21 cellular contexts compared by ENCODE assay signal in the genomic region with DNA sequence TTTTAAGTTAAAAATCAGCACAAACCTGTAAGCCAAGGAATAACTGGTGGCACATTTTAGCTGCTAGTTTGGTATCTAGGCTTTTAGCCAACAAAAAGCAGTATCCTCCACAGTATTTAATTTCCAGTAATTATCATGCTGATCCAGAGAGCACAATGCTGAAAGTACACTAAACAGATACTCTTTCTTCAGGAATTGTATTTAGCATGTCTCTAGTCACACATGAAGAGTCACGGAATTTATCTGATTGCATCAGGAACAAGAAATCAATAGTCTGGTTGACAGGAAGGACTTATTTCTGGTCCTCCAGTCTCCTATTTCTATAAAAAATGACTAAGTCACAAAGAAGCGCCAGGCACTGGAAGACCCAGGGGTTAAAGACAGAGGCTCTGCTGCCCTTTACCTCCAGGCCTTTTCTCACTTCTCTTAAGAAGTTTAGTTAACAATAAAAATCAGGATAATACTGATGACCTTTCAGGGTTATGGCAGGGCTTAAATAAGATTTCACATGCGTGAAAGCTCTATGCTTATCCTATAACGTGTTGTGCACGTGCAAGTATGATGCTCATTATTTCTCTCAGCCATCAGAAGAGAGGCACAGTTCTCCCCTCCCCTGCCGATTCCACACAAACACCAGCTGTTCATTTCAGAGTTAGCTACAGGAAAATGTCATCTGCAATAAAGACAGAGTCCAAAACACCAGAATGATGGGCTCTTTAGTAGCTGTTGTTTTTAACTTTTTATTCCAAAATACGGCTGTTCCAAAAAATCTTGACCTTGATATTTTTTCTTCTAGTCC. TPM values are rescaled to one million over a fixed set of nuclear protein-coding genes. Genes with fewer than 3 reads are reported as not detected.
A peak's percentile ranks its signal among the peaks of the same experiment; 100 is the strongest.
DNase-seq lines count a peak whose midpoint lies in the region; ATAC-seq and FAIRE-seq lines count a peak whose summit lies in the region.
"Had no signal": no experiment of that assay in that cellular context is flagged by ENCODE, and none has a peak within 500 bp of the region (broad histone marks: within the 10 kb centered on the region; RNA-seq: fewer than 3 reads in every experiment).

No MANE protein-coding gene starts in this region.

- ATAC-seq in sciatic nerve, result peak; percentile 16
- no peak for ATAC-seq in GM19395 (IDR thresholded peaks at IDR 0.05; ENCODE audit: unreplicated experiment)
- no peak for ATAC-seq in stimulated activated naive B cell treated with anti-CD40 and anti-IgM and Interleukin-4, amounts not matched to agents 10 μg/mL and 1 μg/mL and 100 μg/mL, for 72 hours (replicated peaks)
- ATAC-seq: gastroesophageal sphincter, mucosa of descending colon had no signal

- H3K27me3 Mint-ChIP-seq in stimulated activated naive B cell treated with anti-CD40 and anti-IgM and Interleukin-4, amounts not matched to agents 10 μg/mL and 1 μg/mL and 100 μg/mL, for 72 hours, result peaks cover 8 to 16% of the 10 kb centered on the region in 2 donors
- H3K27me3 Mint-ChIP-seq: activated naive CD8-positive, alpha-beta T cell treated with anti-CD3 and anti-CD28 coated beads, Interleukin-2, amount 10 ng/mL, durations not matched to agents 7 days and 5 days had no signal

- FAIRE-seq in endometrium (lab: Jason Lieb, UNC), result peak; percentile 90
- FAIRE-seq: TTC549 had no signal

- no peaks in the 10 kb centered on the region for H3K36me3 Mint-ChIP-seq in stimulated activated naive B cell treated with anti-CD40 and anti-IgM and Interleukin-4, amounts not matched to agents 10 μg/mL and 1 μg/mL and 100 μg/mL, for 72 hours
- H3K36me3 Mint-ChIP-seq: CD4-positive, alpha-beta memory T cell had no signal

- no peak overlapping the region for H3K4me3 Mint-ChIP-seq in stimulated activated naive B cell treated with anti-CD40 and anti-IgM and Interleukin-4, amounts not matched to agents 10 μg/mL and 1 μg/mL and 100 μg/mL, for 72 hours
- H3K4me3 Mint-ChIP-seq: activated naive CD8-positive, alpha-beta T cell treated with anti-CD3 and anti-CD28 coated beads, Interleukin-2, amount 10 ng/mL, durations not matched to agents 7 days and 5 days; CD4-positive, alpha-beta memory T cell had no signal

- no peaks in the 10 kb centered on the region for H3K9me3 Mint-ChIP-seq in stimulated activated naive B cell treated with anti-CD40 and anti-IgM and Interleukin-4, amounts not matched to agents 10 μg/mL and 1 μg/mL and 100 μg/mL, for 72 hours
- H3K9me3 Mint-ChIP-seq: activated naive CD8-positive, alpha-beta T cell treated with anti-CD3 and anti-CD28 coated beads, Interleukin-2, amount 10 ng/mL, durations not matched to agents 7 days and 5 days; activated T-helper 2 cell treated with anti-CD3 and anti-CD28 coated beads, Interferon-gamma antibody, Interleukin-2, Interleukin-4, amounts not matched to agents 10 μg/mL and 5 μg/mL and 100 μg/mL, durations not matched to agents 14 hours and 24 hours and 36 hours; CD4-positive, alpha-beta memory T cell had no signal

- peaks cover 0 to 2% of the 10 kb centered on the region in 2 donors for H3K4me1 Mint-ChIP-seq in stimulated activated naive B cell treated with anti-CD40 and anti-IgM and Interleukin-4, amounts not matched to agents 10 μg/mL and 1 μg/mL and 100 μg/mL, for 72 hours
- H3K4me1 Mint-ChIP-seq: CD4-positive, alpha-beta memory T cell had no signal

- DNase-seq in NCI-H146 treated with DMSO at 0.1 percent for 48 hours (lab: John Stamatoyannopoulos, UW; ENCODE audit: unreplicated experiment) (peak; percentile 9), NCI-H82 (lab: John Stamatoyannopoulos, UW) (peak; percentile 92), sciatic nerve (ENCODE audit: low spot score) (no peak), T-helper 9 cell (no peak), dedifferentiated amniotic fluid mesenchymal stem cell (ENCODE audit: extremely low spot score) (no peak)
- DNase-seq in stimulated activated naive B cell treated with anti-CD40 and anti-IgM and Interleukin-4, amounts not matched to agents 10 μg/mL and 1 μg/mL and 100 μg/mL, for 72 hours, result no peak
- DNase-seq: activated CD4-positive, alpha-beta T cell treated with anti-CD3 and anti-CD28 coated beads for 4 hours; activated naive CD8-positive, alpha-beta T cell treated with anti-CD3 and anti-CD28 coated beads, Interleukin-2, amount 10 ng/mL, durations not matched to agents 7 days and 5 days; CD4-positive, alpha-beta memory T cell; DMS79; KG1; mucosa of descending colon; NCI-H226; occipital lobe; stimulated activated CD4-positive, alpha-beta T cell treated with anti-CD3 and anti-CD28 coated beads, Interleukin-15, amount 100 ng/mL, for 24 hours; SW 1271 had no signal

- intact Hi-C loops in sciatic nerve (cut with DNase I), result no loop called here

- H3K27ac Mint-ChIP-seq in stimulated activated naive B cell treated with anti-CD40 and anti-IgM and Interleukin-4, amounts not matched to agents 10 μg/mL and 1 μg/mL and 100 μg/mL, for 72 hours, result no peak overlapping the region
- H3K27ac Mint-ChIP-seq: activated naive CD8-positive, alpha-beta T cell treated with anti-CD3 and anti-CD28 coated beads, Interleukin-2, amount 10 ng/mL, durations not matched to agents 7 days and 5 days; activated T-helper 2 cell treated with anti-CD3 and anti-CD28 coated beads, Interferon-gamma antibody, Interleukin-2, Interleukin-4, amounts not matched to agents 10 μg/mL and 5 μg/mL and 100 μg/mL, durations not matched to agents 14 hours and 24 hours and 36 hours had no signal

RNA-seq across cellular contexts. Expression of gene SLC26A4, which starts 36.8 kb away (rescaled TPM):
- 3.2 TPM for total RNA-seq in sciatic nerve
- total RNA-seq: CD4-positive, alpha-beta memory T cell had no signal

RNA-seq across cellular contexts. Expression of gene CBLL1, which starts 46.5 kb away (rescaled TPM):
- 24.0 TPM for total RNA-seq in sciatic nerve

Comparison
In these comparisons a context has a peak if more than half of its experiments do, and no peak if none do; other contexts are left out.
1. DNase-seq: peak in NCI-H146 treated with DMSO at 0.1 percent for 48 hours (single experiment) and NCI-H82 (single experiment); none in sciatic nerve (single experiment), T-helper 9 cell (single experiment), stimulated activated naive B cell treated with anti-CD40 and anti-IgM and Interleukin-4, amounts not matched to agents 10 μg/mL and 1 μg/mL and 100 μg/mL, for 72 hours (single experiment) and dedifferentiated amniotic fluid mesenchymal stem cell (single experiment).